In the genomic region with DNA sequence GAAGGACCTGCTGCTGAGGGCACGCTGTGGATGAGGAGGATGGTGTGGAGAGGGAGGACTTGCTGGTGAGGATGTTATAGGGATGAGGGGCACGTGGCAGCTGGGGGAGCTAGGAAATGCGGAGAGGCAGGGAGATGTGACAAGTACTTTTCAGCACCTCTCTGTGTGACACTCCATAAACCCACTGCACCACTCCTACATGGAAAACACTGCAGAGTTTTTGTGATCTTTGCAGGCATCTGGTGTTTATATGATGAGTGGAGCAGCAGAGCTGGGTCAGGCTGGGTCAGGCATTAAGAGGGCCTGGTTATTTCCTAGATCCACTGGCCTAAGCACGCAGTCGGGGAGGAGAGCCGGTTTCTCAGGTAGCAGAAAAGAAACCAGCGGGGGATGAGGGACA, we compare ENCODE assay signal across 25 cellular contexts.
A peak's percentile ranks its signal among the peaks of the same experiment; 100 is the strongest.
DNase-seq lines count a peak whose midpoint lies in the region; ATAC-seq and TF ChIP-seq lines count a peak whose summit lies in the region.
"Had no signal": no experiment of that assay in that cellular context is flagged by ENCODE, and none has a peak within 500 bp of the region (broad histone marks: within the 10 kb centered on the region; RNA-seq: fewer than 3 reads in every experiment).

No MANE protein-coding gene starts in this region.

- no peak overlapping the region for H3K4me3 ChIP-seq in WERI-Rb-1 (ENCODE audit: low read depth, low read length)
- H3K4me3 ChIP-seq: GM23248, K562, SK-N-MC had no signal

- DNase-seq in activated CD4-positive, alpha-beta T cell treated with anti-CD3 and anti-CD28 coated beads, Interleukin-2, amount 10 ng/mL, durations not matched to agents 24 days and 14 days, result peak; percentile 39
- no peak for DNase-seq in activated CD4-positive, alpha-beta T cell treated with anti-CD3 and anti-CD28 coated beads for 1 hour
- peak; percentile 13 for DNase-seq in EH (ENCODE audit: low read depth)
- DNase-seq in WERI-Rb-1, result peak; percentile 79
- DNase-seq in omental fat pad (ENCODE audit: low spot score), result no peak
- no peak for DNase-seq in ecto neural progenitor cell (ENCODE audit: low spot score)
- DNase-seq: 8988T, ACHN, BE2C, Calu3, DMS79 treated with DMSO at 0.1 percent for 48 hours, GM23248, H7, Kasumi-1, NCI-H1092 treated with DMSO at 0.1 percent for 48 hours, NCI-H1436, NCI-H187 treated with DMSO at 0.1 percent for 48 hours, NCI-H2171 treated with DMSO at 0.1 percent for 48 hours, NCI-H345, NCI-H510A treated with DMSO at 0.1 percent for 48 hours, SIG-M5 had no signal

- ATAC-seq in omental fat pad (ENCODE audit: low FRiP score), result peak; percentile 23
- no peak for ATAC-seq in GM18520 (IDR thresholded peaks at IDR 0.05; ENCODE audit: unreplicated experiment)

- H3K27ac ChIP-seq in WERI-Rb-1, result no peak overlapping the region
- H3K27ac ChIP-seq: GM23248, SK-N-MC had no signal

- no peaks in the 10 kb centered on the region for H3K27me3 ChIP-seq in WERI-Rb-1 (ENCODE audit: insufficient read depth, low read depth, severe bottlenecking)

- intact Hi-C loops in activated CD4-positive, alpha-beta T cell treated with anti-CD3 and anti-CD28 coated beads, Interleukin-2, amount 10 ng/mL, durations not matched to agents 24 days and 14 days (cut with micrococcal nuclease), result no loop called here

- no peak overlapping the region for H3K4me3 Mint-ChIP-seq in activated CD4-positive, alpha-beta T cell treated with anti-CD3 and anti-CD28 coated beads, Interleukin-2, amount 10 ng/mL, durations not matched to agents 24 days and 14 days
- H3K4me3 Mint-ChIP-seq: CD14-positive monocyte had no signal

- no peaks in the 10 kb centered on the region for H3K4me1 Mint-ChIP-seq in activated CD4-positive, alpha-beta T cell treated with anti-CD3 and anti-CD28 coated beads, Interleukin-2, amount 10 ng/mL, durations not matched to agents 24 days and 14 days
- H3K4me1 Mint-ChIP-seq: CD14-positive monocyte had no signal

- no peaks in the 10 kb centered on the region for H3K36me3 ChIP-seq in WERI-Rb-1
- H3K36me3 ChIP-seq: BE2C had no signal

- H3K36me3 Mint-ChIP-seq in activated CD4-positive, alpha-beta T cell treated with anti-CD3 and anti-CD28 coated beads, Interleukin-2, amount 10 ng/mL, durations not matched to agents 24 days and 14 days (ENCODE audit: low read depth), result no peaks in the 10 kb centered on the region
- H3K36me3 Mint-ChIP-seq: CD14-positive monocyte had no signal

- no peak for TF ChIP-seq CTCF in WERI-Rb-1 (IDR thresholded peaks at IDR 0.05; ENCODE audit: low read depth, low read length)
- no peak for TF ChIP-seq CTCF in omental fat pad (IDR thresholded peaks at IDR 0.05)

- peaks cover 4% of the 10 kb centered on the region for H3K9me3 Mint-ChIP-seq in activated CD4-positive, alpha-beta T cell treated with anti-CD3 and anti-CD28 coated beads, Interleukin-2, amount 10 ng/mL, durations not matched to agents 24 days and 14 days

- no peak overlapping the region for H3K27ac Mint-ChIP-seq in activated CD4-positive, alpha-beta T cell treated with anti-CD3 and anti-CD28 coated beads, Interleukin-2, amount 10 ng/mL, durations not matched to agents 24 days and 14 days

- peaks cover 26% of the 10 kb centered on the region for H3K27me3 Mint-ChIP-seq in activated CD4-positive, alpha-beta T cell treated with anti-CD3 and anti-CD28 coated beads, Interleukin-2, amount 10 ng/mL, durations not matched to agents 24 days and 14 days

- H3K9me3 ChIP-seq in WERI-Rb-1 (ENCODE audit: severe bottlenecking), result no peaks in the 10 kb centered on the region
- H3K9me3 ChIP-seq: BE2C had no signal

Comparison
In these comparisons a context has a peak if more than half of its experiments do, and no peak if none do; other contexts are left out.
1. DNase-seq: peak in activated CD4-positive, alpha-beta T cell treated with anti-CD3 and anti-CD28 coated beads, Interleukin-2, amount 10 ng/mL, durations not matched to agents 24 days and 14 days (single experiment), EH (single experiment) and WERI-Rb-1 (single experiment); none in activated CD4-positive, alpha-beta T cell treated with anti-CD3 and anti-CD28 coated beads for 1 hour (single experiment), omental fat pad (single experiment) and ecto neural progenitor cell (single experiment).